In genomic region chr16:55253987-55254386, GRCh38 we compare ENCODE assay signal across 13 cellular contexts.
"Had no signal": no experiment of that assay in that cellular context is flagged by ENCODE, and none has a peak within 500 bp of the region (broad histone marks: within the 10 kb centered on the region; RNA-seq: fewer than 3 reads in every experiment).

No MANE protein-coding gene starts in this region.

- H3K36me3 ChIP-seq: colonic mucosa, esophagus muscularis mucosa, esophagus squamous epithelium, gastrocnemius medialis, gastroesophageal sphincter, heart left ventricle, heart right ventricle had no signal

- H3K4me1 ChIP-seq: colonic mucosa, esophagus muscularis mucosa, esophagus squamous epithelium, foreskin keratinocyte, gastroesophageal sphincter, heart left ventricle, heart right ventricle had no signal

- ATAC-seq: effector memory CD8-positive, alpha-beta T cell; esophagus mucosa; foreskin keratinocyte; gastrocnemius medialis; gastroesophageal sphincter; heart left ventricle; heart right ventricle had no signal

- H3K27ac ChIP-seq: colonic mucosa, coronary artery, dorsolateral prefrontal cortex, epithelial cell of prostate, esophagus muscularis mucosa, esophagus squamous epithelium, foreskin keratinocyte, gastrocnemius medialis, gastroesophageal sphincter, heart left ventricle, heart right ventricle had no signal

- H3K4me3 ChIP-seq: colonic mucosa, coronary artery, dorsolateral prefrontal cortex, esophagus muscularis mucosa, esophagus squamous epithelium, gastrocnemius medialis, gastroesophageal sphincter, heart left ventricle, heart right ventricle had no signal

- H3K9me3 ChIP-seq: colonic mucosa, esophagus squamous epithelium, gastrocnemius medialis had no signal
